ENCODE assay signal across 10 cellular contexts in genomic region chr4:125728568-125728967, GRCh38.
A peak's percentile ranks its signal among the peaks of the same experiment; 100 is the strongest.
DNase-seq lines count a peak whose midpoint lies in the region; ATAC-seq, FAIRE-seq and TF ChIP-seq lines count a peak whose summit lies in the region.
"Had no signal": no experiment of that assay in that cellular context is flagged by ENCODE, and none has a peak within 500 bp of the region (broad histone marks: within the 10 kb centered on the region; RNA-seq: fewer than 3 reads in every experiment).

No MANE protein-coding gene starts in this region.

- no peak overlapping the region for H2BK5ac ChIP-seq in neuronal stem cell (ENCODE audit: low read length)

- H3K4me1 ChIP-seq in lung (ENCODE audit: control insufficient read depth in 2 of 2, insufficient read depth in 2 of 2, low read length in 2 of 2) (peaks cover 0 to 2% of the 10 kb centered on the region in 2 donors), neuronal stem cell (ENCODE audit: control insufficient read depth in 2 of 2, insufficient read depth in 1 of 2, low read depth in 1 of 2, low read length in 2 of 2) (peaks cover 6 to 20% of the 10 kb centered on the region in 2 donors)

- ATAC-seq in lung (ENCODE audit: insufficient read depth, low FRiP score) (peak; percentile 75), HG02852 (IDR thresholded peaks at IDR 0.05; ENCODE audit: unreplicated experiment) (no peak)

- H3K9me3 ChIP-seq in lung (ENCODE audit: control insufficient read depth in 2 of 2, insufficient read depth in 1 of 2, low read length in 1 of 2): no peaks in the 10 kb centered on the region
- H3K9me3 ChIP-seq in neuronal stem cell (replicated peaks in 1 of 2; ENCODE audit: control insufficient read depth in 2 of 2, insufficient read depth in 1 of 2, low read depth in 1 of 2, low read length in 2 of 2): no peaks in the 10 kb centered on the region
- H3K9me3 ChIP-seq: HAP-1 had no signal

- peak; percentile 83 for DNase-seq in AG09309 (ENCODE audit: low read depth)
- peak; percentile 93 for DNase-seq in LHCN-M2 (ENCODE audit: low read depth)
- DNase-seq in dedifferentiated amniotic fluid mesenchymal stem cell (ENCODE audit: extremely low spot score): peak; percentile 86
- peak; percentile 56 for DNase-seq in lung (ENCODE audit: low spot score)
- DNase-seq in HuH-7 (ENCODE audit: low spot score): no peak
- no peak for DNase-seq in GM12891 (ENCODE audit: insufficient read length, low spot score)
- DNase-seq in neuronal stem cell (ENCODE audit: low spot score): no peak
- DNase-seq: activated CD8-positive, alpha-beta memory T cell treated with anti-CD3 and anti-CD28 coated beads, Interleukin-2, amount 50 U/mL, for 4 hours had no signal

- 65 to 70% methylated on average over 2 of the region's 2 CpGs for WGBS in lung, 2 donors
- no CpG with 5 or more reads among the region's 2 CpGs for WGBS in neuronal stem cell (ENCODE audit: extremely low coverage in 2 of 2, insufficient read length in 2 of 2, insufficient replicate concordance in 1 of 2), 2 donors

- no peak overlapping the region for H3K4ac ChIP-seq in neuronal stem cell (ENCODE audit: low read length)

- H3K4me2 ChIP-seq in neuronal stem cell (ENCODE audit: insufficient read depth, low read length, poor library complexity, severe bottlenecking): no peak overlapping the region

- H3K4me3 ChIP-seq in AG09309 (ENCODE audit: control insufficient read depth, low read depth, low read length) (no peak overlapping the region), lung (no peak overlapping the region), neuronal stem cell (ENCODE audit: low read length in 2 of 2) (no peak overlapping the region)
- H3K4me3 ChIP-seq: HAP-1 had no signal

- H3K27ac ChIP-seq in lung (ENCODE audit: low read depth in 1 of 2, low read length in 1 of 2): no peak overlapping the region
- H3K27ac ChIP-seq in neuronal stem cell (replicated peaks; ENCODE audit: low read length): no peak overlapping the region

- no peak for TF ChIP-seq POLR2A in GM12891 (IDR thresholded peaks at IDR 0.05; ENCODE audit: low read depth, low read length)

- TF ChIP-seq CTCF in AG09309 (IDR thresholded peaks at IDR 0.05; ENCODE audit: control insufficient read depth, insufficient read depth, low read depth, low read length, missing control alignments) (no peak), lung (IDR thresholded peaks at IDR 0.05; ENCODE audit: control extremely low read depth, extremely low read depth) (no peak)

- no peak overlapping the region for H2AFZ ChIP-seq in neuronal stem cell (ENCODE audit: low read length)

- H3K79me1 ChIP-seq in neuronal stem cell (ENCODE audit: low read depth, low read length): no peaks in the 10 kb centered on the region

- H3K18ac ChIP-seq in neuronal stem cell (ENCODE audit: low read length): no peak overlapping the region

- H2BK120ac ChIP-seq in neuronal stem cell (ENCODE audit: low read depth, low read length): no peak overlapping the region

- no peak overlapping the region for H4K91ac ChIP-seq in neuronal stem cell (ENCODE audit: low read depth, low read length, poor library complexity)

- H3K9ac ChIP-seq in neuronal stem cell (ENCODE audit: low read depth, low read length, poor library complexity): no peak overlapping the region

- no peaks in the 10 kb centered on the region for H3K27me3 ChIP-seq in lung (ENCODE audit: control insufficient read depth, insufficient read depth)
- H3K27me3 ChIP-seq in neuronal stem cell (ENCODE audit: control insufficient read depth in 3 of 3, insufficient read depth in 3 of 3, low read depth in 1 of 3, low read length in 3 of 3): no peaks in the 10 kb centered on the region

- no peak overlapping the region for H3K23ac ChIP-seq in neuronal stem cell (ENCODE audit: low read depth, low read length, poor library complexity)

- no peak overlapping the region for H4K8ac ChIP-seq in neuronal stem cell (ENCODE audit: low read depth, low read length)

- H3K36me3 ChIP-seq in lung (ENCODE audit: control insufficient read depth in 2 of 2, insufficient read depth in 2 of 2, low read length in 2 of 2) (no peaks in the 10 kb centered on the region), neuronal stem cell (replicated peaks in 1 of 2; ENCODE audit: control insufficient read depth in 2 of 2, insufficient read depth in 2 of 2, low read length in 2 of 2) (no peaks in the 10 kb centered on the region)
- H3K36me3 ChIP-seq: HAP-1 had no signal

- H3K14ac ChIP-seq in neuronal stem cell (ENCODE audit: low read length): no peak overlapping the region

- FAIRE-seq in GM12891 (lab: Jason Lieb, UNC): no peak

- H2BK15ac ChIP-seq in neuronal stem cell (ENCODE audit: low read length): no peak overlapping the region

- H2AK5ac ChIP-seq in neuronal stem cell (ENCODE audit: low read depth, low read length): no peak overlapping the region

- no peak overlapping the region for H2BK12ac ChIP-seq in neuronal stem cell (ENCODE audit: low read length)

TF ChIP-seq in GM12891, 5 proteins besides CTCF, POLR2A, EP300 and RAD21:
- TF ChIP-seq PAX5 (IDR thresholded peaks at IDR 0.05; ENCODE audit: insufficient read depth, low read length, severe bottlenecking): no peak
- no peak for TF ChIP-seq POLR2AphosphoS5 (IDR thresholded peaks at IDR 0.05; ENCODE audit: low read depth, low read length)
- no peak for TF ChIP-seq POU2F2 (IDR thresholded peaks at IDR 0.05; ENCODE audit: low read depth, low read length)
- no peak for TF ChIP-seq SPI1 (IDR thresholded peaks at IDR 0.05; ENCODE audit: low read depth, low read length)
- no peak for TF ChIP-seq TAF1 (IDR thresholded peaks at IDR 0.05; ENCODE audit: low read depth, low read length)
TF ChIP-seq in GM12891: peak in this region for 0.

Comparison
In these comparisons a context has a peak if more than half of its experiments do, and no peak if none do; other contexts are left out.
1. DNase-seq: peak in AG09309 (single experiment), LHCN-M2 (single experiment), dedifferentiated amniotic fluid mesenchymal stem cell (single experiment) and lung (single experiment); none in HuH-7 (single experiment), GM12891 (single experiment) and neuronal stem cell (single experiment).